In genomic region chr4:3204021-3204431, GRCh38 we compare ENCODE assay signal across 12 cellular contexts. TPM values are rescaled to one million over a fixed set of nuclear protein-coding genes. Genes with fewer than 3 reads are reported as not detected.
DNase-seq lines count a peak whose midpoint lies in the region; ATAC-seq, FAIRE-seq and TF ChIP-seq lines count a peak whose summit lies in the region.
"Had no signal": no experiment of that assay in that cellular context is flagged by ENCODE, and none has a peak within 500 bp of the region (broad histone marks: within the 10 kb centered on the region; RNA-seq: fewer than 3 reads in every experiment).

No MANE protein-coding gene starts in this region.

- H3K4me1 ChIP-seq in CD4-positive, CD25-positive, alpha-beta regulatory T cell (ENCODE audit: control insufficient read depth, insufficient read depth, low read length, poor library complexity, severe bottlenecking) = peaks cover 55% of the 10 kb centered on the region
- H3K4me1 ChIP-seq: foreskin keratinocyte had no signal

- H3K4me3 Mint-ChIP-seq in CD4-positive, CD25-positive, alpha-beta regulatory T cell = peak overlapping the region; percentile 79 to 91 (median 86)

- no peak for DNase-seq in CD4-positive, CD25-positive, alpha-beta regulatory T cell
- DNase-seq in amniotic epithelial cell (ENCODE audit: low read depth) = peak; percentile 23
- no peak for DNase-seq in left cardiac atrium
- peak; percentile 19 for DNase-seq in sciatic nerve (ENCODE audit: low spot score)
- DNase-seq in SK-N-DZ (ENCODE audit: low spot score) = no peak
- DNase-seq in DMS53 treated with DMSO at 0.1 percent for 48 hours (lab: John Stamatoyannopoulos, UW; ENCODE audit: unreplicated experiment) = no peak
- DNase-seq in Ammon's horn (ENCODE audit: low spot score) = no peak
- no peak for DNase-seq in D721Med (ENCODE audit: insufficient read length, low spot score)
- DNase-seq: activated CD4-positive, alpha-beta T cell treated with anti-CD3 and anti-CD28 coated beads, Interleukin-2, amount 50 U/mL, for 1 hour; foreskin keratinocyte; NCI-H226; SIG-M5 had no signal

- ATAC-seq in CD4-positive, CD25-positive, alpha-beta regulatory T cell (ENCODE audit: low read depth in 2 of 2) = no peak
- ATAC-seq in left cardiac atrium (peak; percentile 21 to 47), sciatic nerve (peak; percentile 41)
- ATAC-seq: foreskin keratinocyte had no signal

- H3K27ac ChIP-seq in CD4-positive, CD25-positive, alpha-beta regulatory T cell (ENCODE audit: insufficient read depth, low read length, poor library complexity, severe bottlenecking) = peak overlapping the region; percentile 81
- H3K27ac ChIP-seq: foreskin keratinocyte had no signal

- peaks cover 31% of the 10 kb centered on the region for H3K36me3 ChIP-seq in CD4-positive, CD25-positive, alpha-beta regulatory T cell (ENCODE audit: control insufficient read depth, insufficient read depth, low read length)

- no peaks in the 10 kb centered on the region for H3K27me3 Mint-ChIP-seq in CD4-positive, CD25-positive, alpha-beta regulatory T cell

- H3K27ac Mint-ChIP-seq in CD4-positive, CD25-positive, alpha-beta regulatory T cell = peak overlapping the region; percentile 93 to 96 (median 94)

- TF ChIP-seq CTCF in D721Med (IDR thresholded peaks at IDR 0.05; ENCODE audit: insufficient read depth, missing control alignments) = no peak

- no peaks in the 10 kb centered on the region for H3K27me3 ChIP-seq in CD4-positive, CD25-positive, alpha-beta regulatory T cell (ENCODE audit: control insufficient read depth, insufficient read depth, low read length)
- H3K27me3 ChIP-seq: foreskin keratinocyte had no signal

- H3K36me3 Mint-ChIP-seq in CD4-positive, CD25-positive, alpha-beta regulatory T cell = peaks cover 37% of the 10 kb centered on the region

- peak overlapping the region; percentile 82 for H3K4me3 ChIP-seq in CD4-positive, CD25-positive, alpha-beta regulatory T cell (ENCODE audit: low read depth, low read length)

- intact Hi-C loops in left cardiac atrium (cut with DNase I) = no loop called here
- intact Hi-C loops in sciatic nerve (cut with DNase I) = no loop called here

- no peaks in the 10 kb centered on the region for H3K9me3 Mint-ChIP-seq in CD4-positive, CD25-positive, alpha-beta regulatory T cell

- FAIRE-seq in D721Med (lab: Jason Lieb, UNC) = no peak

- peaks cover 35 to 77% (median 45%) of the 10 kb centered on the region in 4 donors for H3K4me1 Mint-ChIP-seq in CD4-positive, CD25-positive, alpha-beta regulatory T cell

- no peaks in the 10 kb centered on the region for H3K9me3 ChIP-seq in CD4-positive, CD25-positive, alpha-beta regulatory T cell (ENCODE audit: control insufficient read depth in 2 of 2, low read length in 2 of 2)

RNA-seq across cellular contexts. Expression of gene MSANTD1, which starts 44.9 kb away (rescaled TPM):
- 2.0 TPM for total RNA-seq in CD4-positive, CD25-positive, alpha-beta regulatory T cell
- under 1 TPM in 2 of 4 donors, not detected in 2; 0.05 to 0.22 TPM for polyA plus RNA-seq in CD4-positive, CD25-positive, alpha-beta regulatory T cell
- total RNA-seq in left cardiac atrium = under 1 TPM; 0.41 to 0.42 TPM
- total RNA-seq in sciatic nerve = 1.8 TPM
- 0.14 and 0.42 TPM in 2 replicates for polyA plus RNA-seq in SK-N-DZ (2014; cell fraction: cytosol; rRNA removed)
- 0.55 and 0.96 TPM in 2 replicates for polyA plus RNA-seq in SK-N-DZ (2014; cell fraction: nucleus; rRNA removed)

Comparison
In these comparisons a context has a peak if more than half of its experiments do, and no peak if none do; other contexts are left out.
1. ATAC-seq: peak in left cardiac atrium (2 of 2) and sciatic nerve (single experiment); none in CD4-positive, CD25-positive, alpha-beta regulatory T cell (0 of 2).
2. DNase-seq: peak in amniotic epithelial cell (single experiment) and sciatic nerve (single experiment); none in CD4-positive, CD25-positive, alpha-beta regulatory T cell (0 of 3), left cardiac atrium (single experiment), SK-N-DZ (single experiment), DMS53 treated with DMSO at 0.1 percent for 48 hours (single experiment), Ammon's horn (single experiment) and D721Med (single experiment).